ENCODE assay signal across 7 cellular contexts in genomic region chr7:21562385-21562784, GRCh38.
"Had no signal": no experiment of that assay in that cellular context is flagged by ENCODE, and none has a peak within 500 bp of the region (broad histone marks: within the 10 kb centered on the region; RNA-seq: fewer than 3 reads in every experiment).

No MANE protein-coding gene starts in this region.

- FAIRE-seq: GM12878, GM12891, GM12892, GM18507, GM19239 had no signal

- H3K4me3 ChIP-seq: GM12878 had no signal

- ATAC-seq: GM12878 had no signal

- DNase-seq: GDM1, GF-D8 had no signal
